ENCODE assay signal across 9 cellular contexts in the genomic region with DNA sequence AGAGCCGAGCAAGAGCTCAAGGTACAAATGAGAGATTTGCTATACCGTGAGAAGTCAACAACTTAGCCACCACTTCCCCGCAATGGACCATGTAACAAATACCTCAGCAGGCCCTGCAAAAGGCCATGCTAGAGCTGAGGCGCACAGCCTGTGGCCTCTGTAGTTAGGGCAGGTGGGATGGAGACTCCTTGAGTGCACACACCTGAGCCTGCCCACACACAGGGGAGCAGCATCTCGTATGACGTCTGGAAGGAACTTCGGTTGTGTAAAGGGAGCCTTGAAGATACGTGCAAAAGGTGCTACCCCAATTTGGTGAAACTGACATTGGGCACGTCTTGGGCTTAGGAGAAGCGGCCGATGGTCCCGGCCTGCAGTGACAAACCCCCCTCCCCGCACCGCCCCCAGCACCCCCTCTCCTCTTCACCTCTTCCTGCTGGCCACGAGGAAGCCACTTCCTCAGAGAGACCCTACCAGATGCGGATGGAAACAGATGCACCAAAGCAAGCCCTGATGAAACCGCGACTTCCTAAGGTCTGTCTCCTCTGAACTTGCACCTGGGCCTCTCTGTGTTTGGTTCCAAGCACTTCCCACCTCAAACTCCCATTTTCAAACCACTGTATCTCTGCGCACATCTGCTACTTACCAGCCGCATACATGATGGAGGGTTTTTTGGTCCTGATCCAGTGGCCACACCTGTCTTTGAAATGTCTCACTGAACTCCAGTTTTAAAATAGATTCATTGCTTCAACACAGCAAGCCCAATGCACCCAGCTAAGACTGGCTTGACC. TPM values are rescaled to one million over a fixed set of nuclear protein-coding genes. Genes with fewer than 3 reads are reported as not detected.
DNase-seq lines count a peak whose midpoint lies in the region; ATAC-seq and TF ChIP-seq lines count a peak whose summit lies in the region.
"Had no signal": no experiment of that assay in that cellular context is flagged by ENCODE, and none has a peak within 500 bp of the region (broad histone marks: within the 10 kb centered on the region; RNA-seq: fewer than 3 reads in every experiment).

No MANE protein-coding gene starts in this region.

- TF ChIP-seq CTCF in DOHH2 (IDR thresholded peaks at IDR 0.05; ENCODE audit: low read depth, low read length, poor library complexity, severe bottlenecking), result no peak
- TF ChIP-seq CTCF in mucosa of descending colon (IDR thresholded peaks at IDR 0.05), result no peak

- H3K36me3 Mint-ChIP-seq in T-cell, result peaks cover 32% of the 10 kb centered on the region

- no peaks in the 10 kb centered on the region for H3K9me2 ChIP-seq in DOHH2 (replicated peaks; ENCODE audit: control insufficient read depth, low read length)

- H3F3A ChIP-seq in DOHH2 (ENCODE audit: control insufficient read depth, insufficient read depth), result no peaks in the 10 kb centered on the region

- peak; percentile 34 to 84 (median 74) for ATAC-seq in T-cell (replicated peaks in 1 of 4)
- peak; percentile 34 for ATAC-seq in mucosa of descending colon

- H3K36me3 ChIP-seq in DOHH2 (ENCODE audit: control insufficient read depth, low read length) (peaks cover 5% of the 10 kb centered on the region; the same call in 1 of the 2 replicates), mucosa of descending colon (ENCODE audit: low read depth) (peaks cover 6% of the 10 kb centered on the region)
- H3K36me3 ChIP-seq: brain microvascular endothelial cell had no signal

- H3K4me1 Mint-ChIP-seq in T-cell, result peaks cover 12 to 22% (median 22%) of the 10 kb centered on the region in 3 donors

- no peaks in the 10 kb centered on the region for H3K27me3 Mint-ChIP-seq in T-cell

- DNase-seq in T-cell, result peak in 10 of 34 experiments; percentile 3 to 33 (median 16)
- DNase-seq in mucosa of descending colon, result no peak
- DNase-seq in globus pallidus (ENCODE audit: low spot score), result no peak
- no peak for DNase-seq in DMS53 (lab: John Stamatoyannopoulos, UW)
- DNase-seq in NCI-H510A (lab: John Stamatoyannopoulos, UW), result no peak
- DNase-seq: activated CD4-positive, CD25-positive, alpha-beta regulatory T cell treated with anti-CD3 and anti-CD28 coated beads, Interleukin-2, amount 50 U/mL, for 72 hours; brain microvascular endothelial cell; kidney had no signal

- H3K9me3 ChIP-seq in DOHH2 (ENCODE audit: control insufficient read depth, insufficient read depth, low read length) (no peaks in the 10 kb centered on the region), mucosa of descending colon (no peaks in the 10 kb centered on the region)

- H3K79me2 ChIP-seq in DOHH2 (ENCODE audit: control insufficient read depth, low read length), result no peaks in the 10 kb centered on the region

- no peaks in the 10 kb centered on the region for H4K20me1 ChIP-seq in DOHH2 (ENCODE audit: control insufficient read depth, insufficient read depth, low read depth, low read length)

- no peaks in the 10 kb centered on the region for H3K9me3 Mint-ChIP-seq in T-cell

- peak overlapping the region in 1 of 3 donors; percentile 61 for H3K4me3 Mint-ChIP-seq in T-cell

- peak overlapping the region; percentile 48 for H3K27ac ChIP-seq in DOHH2 (ENCODE audit: low read depth, low read length)
- H3K27ac ChIP-seq: brain microvascular endothelial cell had no signal

- CTCF ChIA-PET in T-cell (lab: Charles Lee), result no interaction called here

- H3K4me3 ChIP-seq in DOHH2 (ENCODE audit: low read length), result peak overlapping the region; percentile 22
- no peak overlapping the region for H3K4me3 ChIP-seq in mucosa of descending colon

- intact Hi-C loops in mucosa of descending colon (cut with DNase I, micrococcal nuclease), result no loop called here

- POLR2A ChIA-PET in T-cell (lab: Charles Lee), result no interaction called here

- H3K27ac Mint-ChIP-seq in T-cell, result peak overlapping the region; percentile 79 to 92

- no peaks in the 10 kb centered on the region for H3K27me3 ChIP-seq in DOHH2 (ENCODE audit: control insufficient read depth, low read length)
- H3K27me3 ChIP-seq: brain microvascular endothelial cell had no signal

- peak overlapping the region; percentile 54 for H3K4me2 ChIP-seq in DOHH2 (ENCODE audit: low read length)

- H3K4me1 ChIP-seq in DOHH2 (ENCODE audit: control insufficient read depth, low read length) (peaks cover 24% of the 10 kb centered on the region), mucosa of descending colon (ENCODE audit: low read depth) (no peaks in the 10 kb centered on the region)

RNA-seq across cellular contexts. Expression of gene CDPF1, which starts 10.6 kb away (rescaled TPM):
- total RNA-seq in T-cell (10 to 100 TPM in 3 of 5 donors, 1 to 10 TPM in 2; 5.8 to 15.3 (median 11.5) TPM), mucosa of descending colon (10 to 100 TPM in 1 of 3 donors, 1 to 10 TPM in 2; 6.6 to 10.4 (median 6.7) TPM)

RNA-seq across cellular contexts. Expression of gene PKDREJ, which starts 23.7 kb away (rescaled TPM):
- total RNA-seq in T-cell (not detected), mucosa of descending colon (under 1 TPM; 0.35 to 0.75 (median 0.36) TPM)

RNA-seq across cellular contexts. Expression of gene TTC38, which starts 28.4 kb away (rescaled TPM):
- total RNA-seq in T-cell (10 to 100 TPM in 2 of 5 donors, 1 to 10 TPM in 3; 6.8 to 21.6 (median 9.5) TPM), mucosa of descending colon (100 to 1,000 TPM in 1 of 3 donors, 10 to 100 TPM in 2; 70.2 to 157 (median 90.7) TPM)

RNA-seq across cellular contexts. Expression of gene GTSE1, which starts 57.2 kb away (rescaled TPM):
- 1 to 10 TPM in 1 of 5 donors, under 1 TPM in 4; 0.44 to 1.3 (median 0.61) TPM for total RNA-seq in T-cell
- 10 to 100 TPM in 1 of 3 donors, 1 to 10 TPM in 2; 1.6 to 10.9 (median 3.6) TPM for total RNA-seq in mucosa of descending colon
